Comparison of ENCODE assay signal across 9 cellular contexts in genomic region chr6:112562348-112563220, GRCh38.
DNase-seq lines count a peak whose midpoint lies in the region; ATAC-seq and TF ChIP-seq lines count a peak whose summit lies in the region.
"Had no signal": no experiment of that assay in that cellular context is flagged by ENCODE, and none has a peak within 500 bp of the region (broad histone marks: within the 10 kb centered on the region; RNA-seq: fewer than 3 reads in every experiment).

No MANE protein-coding gene starts in this region.

- peak; percentile 13 for DNase-seq in AG10803 (ENCODE audit: low read depth)
- DNase-seq in OCI-M1 (lab: John Stamatoyannopoulos, UW): peak; percentile 23
- DNase-seq in fibroblast of pulmonary artery (ENCODE audit: low read depth): peak; percentile 26
- no peak for DNase-seq in neural crest cell (ENCODE audit: low read depth, low spot score)
- DNase-seq in activated CD4-positive, alpha-beta T cell treated with anti-CD3 and anti-CD28 coated beads for 1 hour: no peak
- no peak for DNase-seq in activated effector memory CD4-positive, alpha-beta T cell treated with Interleukin-2 at 50 U/mL for 16 hours
- no peak for DNase-seq in NCI-H524 (lab: John Stamatoyannopoulos, UW)
- DNase-seq: BE2C had no signal

- peaks cover 6% of the 10 kb centered on the region for H3K36me3 Mint-ChIP-seq in neural crest cell (ENCODE audit: low read depth)

- peak overlapping the region; percentile 10 for H3K4me3 Mint-ChIP-seq in neural crest cell

- H3K4me3 ChIP-seq in AG10803 (ENCODE audit: low read length): no peak overlapping the region
- no peak overlapping the region for H3K4me3 ChIP-seq in fibroblast of pulmonary artery (replicated peaks; ENCODE audit: low read depth, low read length)

- TF ChIP-seq CTCF in AG10803 (conservative IDR thresholded peaks at IDR 0.05; ENCODE audit: low read length) (no peak), fibroblast of pulmonary artery (IDR thresholded peaks at IDR 0.05; ENCODE audit: low read length, missing control alignments) (no peak), neural crest cell (conservative IDR thresholded peaks at IDR 0.05) (no peak)

- ATAC-seq in HG03097 (IDR thresholded peaks at IDR 0.05; ENCODE audit: low FRiP score, unreplicated experiment): no peak

- peaks cover 52% of the 10 kb centered on the region for H3K4me1 Mint-ChIP-seq in neural crest cell

- no peaks in the 10 kb centered on the region for H3K27me3 Mint-ChIP-seq in neural crest cell (ENCODE audit: low read depth)

- peaks cover 9% of the 10 kb centered on the region for H3K9me3 Mint-ChIP-seq in neural crest cell

- H3K27ac Mint-ChIP-seq in neural crest cell (ENCODE audit: unreplicated experiment): peak overlapping the region; percentile 64

Comparison
In these comparisons a context has a peak if more than half of its experiments do, and no peak if none do; other contexts are left out.
1. DNase-seq: peak in AG10803 (single experiment), OCI-M1 (single experiment) and fibroblast of pulmonary artery (single experiment); none in neural crest cell (single experiment), activated CD4-positive, alpha-beta T cell treated with anti-CD3 and anti-CD28 coated beads for 1 hour (single experiment), activated effector memory CD4-positive, alpha-beta T cell treated with Interleukin-2 at 50 U/mL for 16 hours (single experiment) and NCI-H524 (0 of 2).